ENCODE assay signal across 16 cellular contexts in genomic region chr20:24465168-24465567, GRCh38.
"Had no signal": no experiment of that assay in that cellular context is flagged by ENCODE, and none has a peak within 500 bp of the region (broad histone marks: within the 10 kb centered on the region; RNA-seq: fewer than 3 reads in every experiment).

No MANE protein-coding gene starts in this region.

- H3K27ac ChIP-seq: hepatocyte, spleen, testis, vagina had no signal

- H3K4me1 Mint-ChIP-seq: activated naive CD4-positive, alpha-beta T cell treated with anti-CD3 and anti-CD28 coated beads, Interleukin-2, amount 50 U/mL, for 24 hours; memory B cell had no signal

- H3K4me3 Mint-ChIP-seq: activated naive CD4-positive, alpha-beta T cell treated with anti-CD3 and anti-CD28 coated beads, Interleukin-2, amount 50 U/mL, for 24 hours; memory B cell; stimulated activated naive CD8-positive, alpha-beta T cell treated with anti-CD3 and anti-CD28 coated beads, Interleukin-15, amount 100 ng/mL, for 72 hours; T-helper 1 cell treated with Interleukin-12 subunit alpha and Interleukin-12 subunit beta and Interleukin-4 antibody, amounts not matched to agents 30 μg/mL and 1 μg/mL, for 36 hours; type B pancreatic cell; WTC11 had no signal

- H3K4me1 ChIP-seq: vagina had no signal

- H3K27me3 ChIP-seq: testis, vagina had no signal

- H3K36me3 ChIP-seq: spleen, vagina had no signal

- H3K27ac Mint-ChIP-seq: activated naive CD4-positive, alpha-beta T cell treated with anti-CD3 and anti-CD28 coated beads, Interleukin-2, amount 50 U/mL, for 24 hours; memory B cell; stimulated activated naive CD8-positive, alpha-beta T cell treated with anti-CD3 and anti-CD28 coated beads, Interleukin-15, amount 100 ng/mL, for 72 hours; T-helper 1 cell treated with Interleukin-12 subunit alpha and Interleukin-12 subunit beta and Interleukin-4 antibody, amounts not matched to agents 30 μg/mL and 1 μg/mL, for 36 hours; type B pancreatic cell; WTC11 had no signal

- DNase-seq: activated gamma-delta T cell treated with Interleukin-2 at 50 U/mL for 16 hours; activated T-cell treated with anti-CD3 and anti-CD28 coated beads, Interleukin-2, amount 50 U/mL, for 1 hour; effector CD4-positive, alpha-beta T cell; kidney glomerular epithelial cell; mucosa of descending colon; spleen; stimulated activated naive CD8-positive, alpha-beta T cell treated with anti-CD3 and anti-CD28 coated beads, Interleukin-15, amount 100 ng/mL, for 72 hours; T1000 had no signal

- H3K4me3 ChIP-seq: hepatocyte, mucosa of descending colon, spleen, testis, vagina had no signal

- H3K36me3 Mint-ChIP-seq: activated naive CD4-positive, alpha-beta T cell treated with anti-CD3 and anti-CD28 coated beads, Interleukin-2, amount 50 U/mL, for 24 hours; memory B cell; type B pancreatic cell; WTC11 had no signal

- H3K79me2 ChIP-seq: hepatocyte had no signal

- ATAC-seq: mucosa of descending colon; stimulated activated naive CD8-positive, alpha-beta T cell treated with anti-CD3 and anti-CD28 coated beads, Interleukin-15, amount 100 ng/mL, for 72 hours; WTC11 had no signal

- H3K9me3 Mint-ChIP-seq: activated naive CD4-positive, alpha-beta T cell treated with anti-CD3 and anti-CD28 coated beads, Interleukin-2, amount 50 U/mL, for 24 hours; memory B cell; stimulated activated naive CD8-positive, alpha-beta T cell treated with anti-CD3 and anti-CD28 coated beads, Interleukin-15, amount 100 ng/mL, for 72 hours; T-helper 1 cell treated with Interleukin-12 subunit alpha and Interleukin-12 subunit beta and Interleukin-4 antibody, amounts not matched to agents 30 μg/mL and 1 μg/mL, for 36 hours; type B pancreatic cell; WTC11 had no signal

- H2AFZ ChIP-seq: hepatocyte had no signal

- H3K4me2 ChIP-seq: hepatocyte had no signal

- H3K9me3 ChIP-seq: mucosa of descending colon, spleen, testis, vagina had no signal
